Comparison of ENCODE assay signal across 12 cellular contexts in genomic region chr18:31791817-31792579, GRCh38. TPM values are rescaled to one million over a fixed set of nuclear protein-coding genes. Genes with fewer than 3 reads are reported as not detected.
DNase-seq lines count a peak whose midpoint lies in the region; ATAC-seq and TF ChIP-seq lines count a peak whose summit lies in the region.
"Had no signal": no experiment of that assay in that cellular context is flagged by ENCODE, and none has a peak within 500 bp of the region (broad histone marks: within the 10 kb centered on the region; RNA-seq: fewer than 3 reads in every experiment).

No MANE protein-coding gene starts in this region.

- H3K4me1 Mint-ChIP-seq in activated B cell treated with CpG ODN at 0.5 μM for 24 hours (peaks cover 8% of the 10 kb centered on the region), HFFc6 (ENCODE audit: low read depth) (no peaks in the 10 kb centered on the region)

- POLR2A ChIA-PET in activated B cell treated with CpG ODN at 0.5 μM for 24 hours (lab: Charles Lee) = no interaction called here

- H3K4me3 Mint-ChIP-seq in activated B cell treated with CpG ODN at 0.5 μM for 24 hours (no peak overlapping the region), HFFc6 (no peak overlapping the region)

- H3K9me3 Mint-ChIP-seq in activated B cell treated with CpG ODN at 0.5 μM for 24 hours (no peaks in the 10 kb centered on the region), HFFc6 (no peaks in the 10 kb centered on the region)

- TF ChIP-seq CTCF in activated B cell treated with CpG ODN at 0.5 μM for 24 hours (IDR thresholded peaks at IDR 0.05) (no peak), HFFc6 (IDR thresholded peaks at IDR 0.05) (no peak)

- intact Hi-C loops in activated B cell treated with CpG ODN at 0.5 μM for 24 hours (cut with micrococcal nuclease) (no loop called here), posterior vena cava (cut with DNase I) (loop anchor here in 1 of 2 donors (1.0 kb wide), 1 partner anchor 19 kb away; no protein-coding TSS in a partner anchor)

- H3K27me3 Mint-ChIP-seq in activated B cell treated with CpG ODN at 0.5 μM for 24 hours = no peaks in the 10 kb centered on the region
- H3K27me3 Mint-ChIP-seq in HFFc6 (ENCODE audit: insufficient read depth) = peaks cover 5% of the 10 kb centered on the region

- no peak for TF ChIP-seq POLR2A in GM18505 (IDR thresholded peaks at IDR 0.05; ENCODE audit: borderline replicate concordance, extremely low read depth, insufficient read depth, insufficient read length)

- H3K27ac Mint-ChIP-seq in activated B cell treated with CpG ODN at 0.5 μM for 24 hours (no peak overlapping the region), HFFc6 (no peak overlapping the region)

- DNase-seq in activated B cell treated with CpG ODN at 0.5 μM for 24 hours = no peak
- DNase-seq in SHP77 (lab: John Stamatoyannopoulos, UW) = no peak
- DNase-seq in posterior vena cava (ENCODE audit: low spot score) = no peak
- DNase-seq in NCI-H1092 treated with DMSO at 0.1 percent for 48 hours (lab: John Stamatoyannopoulos, UW) = no peak
- DNase-seq in HFFc6 = no peak
- DNase-seq: hippocampal formation, NCI-H446, ovary had no signal

- H3K36me3 Mint-ChIP-seq in activated B cell treated with CpG ODN at 0.5 μM for 24 hours (ENCODE audit: low read depth) (no peaks in the 10 kb centered on the region), HFFc6 (ENCODE audit: low read depth) (no peaks in the 10 kb centered on the region)

- CTCF ChIA-PET in activated B cell treated with CpG ODN at 0.5 μM for 24 hours (lab: Charles Lee) = no interaction called here

- peak; percentile 95 for ATAC-seq in GM18505 (IDR thresholded peaks at IDR 0.05; ENCODE audit: unreplicated experiment)
- ATAC-seq in GM21526 (IDR thresholded peaks at IDR 0.05; ENCODE audit: low FRiP score, unreplicated experiment) = peak; percentile 96
- ATAC-seq in HG03196 (IDR thresholded peaks at IDR 0.05; ENCODE audit: unreplicated experiment) = peak; percentile 94
- peak; percentile 75 for ATAC-seq in activated B cell treated with CpG ODN at 0.5 μM for 24 hours (ENCODE audit: low read depth)

RNA-seq across cellular contexts. Expression of gene SLC25A52, which starts 31.3 kb away (rescaled TPM):
- total RNA-seq in activated B cell treated with CpG ODN at 0.5 μM for 24 hours (not detected in 2 replicates), posterior vena cava (under 1 TPM in 1 of 2 donors, not detected in 1; 0.56 TPM)
- not detected for total RNA-seq in HFFc6 (2021; fragmentation: NEBNext Ultra II Directional; extraction: Animal tissue kit (Norgen Biotek cat#: 25700))
- total RNA-seq: cardiac septum, ovary had no signal
